ENCODE assay signal across 8 cellular contexts in genomic region chr7:6705959-6706665, GRCh38. TPM values are rescaled to one million over a fixed set of nuclear protein-coding genes. Genes with fewer than 3 reads are reported as not detected.
DNase-seq lines count a peak whose midpoint lies in the region; ATAC-seq, FAIRE-seq and TF ChIP-seq lines count a peak whose summit lies in the region.

No MANE protein-coding gene starts in this region.

- H3K27me3 ChIP-seq in H9 (ENCODE audit: insufficient read depth, low read length) (no peaks in the 10 kb centered on the region), esophagus (ENCODE audit: control insufficient read depth in 1 of 2, insufficient read depth in 2 of 2, low read length in 2 of 2) (no peaks in the 10 kb centered on the region), tibial nerve (no peaks in the 10 kb centered on the region)

- H3K27ac Mint-ChIP-seq in H9 = peak overlapping the region in 2 of 3 experiments; percentile 61 to 94; a peak in 3 of 7 replicates
- peak overlapping the region; percentile 91 for H3K27ac Mint-ChIP-seq in activated CD8-positive, alpha-beta T cell treated with anti-CD3 and anti-CD28 coated beads for 36 hours
- peak overlapping the region; percentile 80 to 97 (median 92) for H3K27ac Mint-ChIP-seq in naive thymus-derived CD8-positive, alpha-beta T cell

- H3K18ac ChIP-seq in H9 (ENCODE audit: insufficient read length, low read depth, low read length) = no peak overlapping the region

- H3K36me3 Mint-ChIP-seq in H9 (ENCODE audit: insufficient read depth in 1 of 3, low read depth in 3 of 3) = peaks cover 24 to 40% (median 40%) of the 10 kb centered on the region in 3 experiments
- H3K36me3 Mint-ChIP-seq in activated CD8-positive, alpha-beta T cell treated with anti-CD3 and anti-CD28 coated beads for 36 hours (ENCODE audit: low read depth) = peaks cover 35% of the 10 kb centered on the region
- H3K36me3 Mint-ChIP-seq in naive thymus-derived CD8-positive, alpha-beta T cell = peaks cover 23 to 35% (median 27%) of the 10 kb centered on the region in 3 donors

- H2BK12ac ChIP-seq in H9 (ENCODE audit: insufficient read length, low read depth, low read length) = no peak overlapping the region

- TF ChIP-seq POLR2A in tibial nerve (IDR thresholded peaks at IDR 0.05) (no peak), GM12892 (IDR thresholded peaks at IDR 0.05; ENCODE audit: low read depth, low read length) (no peak)

- H2AFZ ChIP-seq in H9 (ENCODE audit: low read length) = no peak overlapping the region

- no peak overlapping the region for H4K8ac ChIP-seq in H9 (replicated peaks; ENCODE audit: insufficient read length, low read depth, low read length)

- H3K4me2 ChIP-seq in H9 (ENCODE audit: insufficient read depth, insufficient read length, low read length) = peak overlapping the region; percentile 93

- no peak for TF ChIP-seq EP300 in tibial nerve (IDR thresholded peaks at IDR 0.05)

- H2AK5ac ChIP-seq in H9 (ENCODE audit: insufficient read length, low read length) = no peak overlapping the region

- H3K4me1 ChIP-seq in H9 (ENCODE audit: insufficient read depth, low read length) (peaks cover 2% of the 10 kb centered on the region; the same call in 1 of the 2 replicates), esophagus (ENCODE audit: control insufficient read depth in 2 of 2, insufficient read depth in 2 of 2, low read length in 1 of 2) (peaks cover 5 to 10% of the 10 kb centered on the region in 2 donors), tibial nerve (peaks cover 0 to 33% (median 18%) of the 10 kb centered on the region in 4 donors)

- H3K23ac ChIP-seq in H9 (ENCODE audit: insufficient read length, low read depth, low read length) = no peak overlapping the region

- intact Hi-C loops in activated CD8-positive, alpha-beta T cell treated with anti-CD3 and anti-CD28 coated beads for 36 hours (cut with micrococcal nuclease) = no loop called here

- POLR2A ChIA-PET in activated CD8-positive, alpha-beta T cell treated with anti-CD3 and anti-CD28 coated beads for 36 hours (lab: Charles Lee) = no interaction called here
- POLR2A ChIA-PET in naive thymus-derived CD8-positive, alpha-beta T cell (lab: Charles Lee) = no interaction called here

- no peak for TF ChIP-seq CTCF in GM12865 (IDR thresholded peaks at IDR 0.05; ENCODE audit: insufficient read depth, low read depth, low read length, missing control alignments)
- TF ChIP-seq CTCF in H9 (conservative IDR thresholded peaks at IDR 0.05) = no peak
- TF ChIP-seq CTCF in activated CD8-positive, alpha-beta T cell treated with anti-CD3 and anti-CD28 coated beads for 36 hours (IDR thresholded peaks at IDR 0.05) = no peak
- TF ChIP-seq CTCF in tibial nerve (IDR thresholded peaks at IDR 0.05) = no peak

- H2BK120ac ChIP-seq in H9 (ENCODE audit: low read depth, low read length, poor library complexity, severe bottlenecking) = no peak overlapping the region

- peak overlapping the region; percentile 87 to 92 for H3K4me3 Mint-ChIP-seq in H9
- H3K4me3 Mint-ChIP-seq in activated CD8-positive, alpha-beta T cell treated with anti-CD3 and anti-CD28 coated beads for 36 hours = peak overlapping the region; percentile 96
- peak overlapping the region; percentile 89 to 98 (median 94) for H3K4me3 Mint-ChIP-seq in naive thymus-derived CD8-positive, alpha-beta T cell

- no peak overlapping the region for H3K4ac ChIP-seq in H9 (ENCODE audit: low read depth, low read length)

- H3K9me3 ChIP-seq in H9 (ENCODE audit: control insufficient read depth, low read depth, low read length) (no peaks in the 10 kb centered on the region), esophagus (ENCODE audit: control insufficient read depth in 2 of 2, insufficient read depth in 1 of 2, low read depth in 1 of 2, low read length in 1 of 2) (peaks cover 0 to 14% of the 10 kb centered on the region in 2 donors), tibial nerve (peaks cover 0 to 14% (median 0%) of the 10 kb centered on the region in 4 donors)

- H3K79me1 ChIP-seq in H9 (ENCODE audit: insufficient read depth, low read depth, low read length, poor library complexity, severe bottlenecking) = peaks cover 8% of the 10 kb centered on the region

- no peak overlapping the region for H2BK15ac ChIP-seq in H9 (ENCODE audit: low read depth, low read length)

- H4K91ac ChIP-seq in H9 (ENCODE audit: insufficient read length, low read depth, low read length) = no peak overlapping the region

- ATAC-seq in activated CD8-positive, alpha-beta T cell treated with anti-CD3 and anti-CD28 coated beads for 36 hours = peak; percentile 35
- ATAC-seq in naive thymus-derived CD8-positive, alpha-beta T cell = peak; percentile 39 to 41

- H3K9me3 Mint-ChIP-seq in H9 = peaks cover 19 to 64% of the 10 kb centered on the region in 2 experiments
- peaks cover 29% of the 10 kb centered on the region for H3K9me3 Mint-ChIP-seq in activated CD8-positive, alpha-beta T cell treated with anti-CD3 and anti-CD28 coated beads for 36 hours
- H3K9me3 Mint-ChIP-seq in naive thymus-derived CD8-positive, alpha-beta T cell = peaks cover 0 to 28% (median 11%) of the 10 kb centered on the region in 9 donors

- no peak overlapping the region for H2BK5ac ChIP-seq in H9 (ENCODE audit: insufficient read length, low read length)

- no peak overlapping the region for H4K5ac ChIP-seq in H9 (ENCODE audit: insufficient read length, low read depth, low read length)

- WGBS in H9 (ENCODE audit: extremely low coverage, insufficient read length, low lambda C conversion rate) = no CpG with 5 or more reads among the region's 47 CpGs
- WGBS in esophagus, 2 donors = 0 to 1% methylated on average over 46 to 47 of the region's 47 CpGs
- 0% methylated on average over 31 to 37 of the region's 47 CpGs for WGBS in tibial nerve, 2 donors

- H3K79me2 ChIP-seq in H9 (ENCODE audit: insufficient read depth, low read length) = peaks cover 25% of the 10 kb centered on the region; the same call in 1 of the 2 replicates

- H3K27me3 Mint-ChIP-seq in H9 (ENCODE audit: low read depth) = peaks cover 28% of the 10 kb centered on the region
- peaks cover 1% of the 10 kb centered on the region for H3K27me3 Mint-ChIP-seq in activated CD8-positive, alpha-beta T cell treated with anti-CD3 and anti-CD28 coated beads for 36 hours
- peaks cover 0 to 7% (median 0%) of the 10 kb centered on the region in 5 donors for H3K27me3 Mint-ChIP-seq in naive thymus-derived CD8-positive, alpha-beta T cell

- DNase-seq in GM12865 (ENCODE audit: low read depth) (peak; percentile 50), H9 (peak; percentile 35), LHCN-M2 (ENCODE audit: low read depth) (peak; percentile 53), tibial nerve (ENCODE audit: low spot score in 2 of 2) (no peak), GM12892 (ENCODE audit: insufficient read length) (no peak)
- peak; percentile 32 for DNase-seq in activated CD8-positive, alpha-beta T cell treated with anti-CD3 and anti-CD28 coated beads for 36 hours
- DNase-seq in naive thymus-derived CD8-positive, alpha-beta T cell = peak in 7 of 10 donors; percentile 7 to 69 (median 22)

- peaks cover 8% of the 10 kb centered on the region for H3K23me2 ChIP-seq in H9 (ENCODE audit: insufficient read length, low read depth, low read length, poor library complexity, severe bottlenecking)

- no peak overlapping the region for H3K27ac ChIP-seq in H9 (ENCODE audit: insufficient read length, low read depth, low read length)
- H3K27ac ChIP-seq in esophagus (ENCODE audit: low read depth in 2 of 2, low read length in 1 of 2) = peak overlapping the region; percentile 84 to 86
- peak overlapping the region; percentile 78 to 93 (median 90) for H3K27ac ChIP-seq in tibial nerve

- FAIRE-seq in GM12892 (lab: Jason Lieb, UNC) = no peak

- H3K56ac ChIP-seq in H9 (ENCODE audit: insufficient read length, low read depth, low read length) = no peak overlapping the region

- peaks cover 15 to 20% of the 10 kb centered on the region in 2 experiments for H3K4me1 Mint-ChIP-seq in H9
- peaks cover 43% of the 10 kb centered on the region for H3K4me1 Mint-ChIP-seq in activated CD8-positive, alpha-beta T cell treated with anti-CD3 and anti-CD28 coated beads for 36 hours (ENCODE audit: low read depth)
- H3K4me1 Mint-ChIP-seq in naive thymus-derived CD8-positive, alpha-beta T cell = peaks cover 32 to 56% (median 47%) of the 10 kb centered on the region in 4 donors

- H3K4me3 ChIP-seq in GM12865 (ENCODE audit: low read depth, low read length) (peak overlapping the region; percentile 93), esophagus (ENCODE audit: low read depth in 1 of 2, low read length in 2 of 2) (peak overlapping the region; percentile 80 to 96), tibial nerve (peak overlapping the region; percentile 83 to 96 (median 93))

- H4K20me1 ChIP-seq in H9 (ENCODE audit: control insufficient read depth, insufficient read depth, insufficient read length) = no peaks in the 10 kb centered on the region

- H3K36me3 ChIP-seq in esophagus (ENCODE audit: control insufficient read depth in 2 of 2, insufficient read depth in 2 of 2, low read length in 1 of 2) (peaks cover 10 to 24% of the 10 kb centered on the region in 2 donors), tibial nerve (peaks cover 4 to 34% (median 14%) of the 10 kb centered on the region in 3 donors)

- H3K14ac ChIP-seq in H9 (ENCODE audit: insufficient read depth, low read length) = peak overlapping the region; percentile 60; the same call in 1 of the 2 replicates

- no peak overlapping the region for H2BK20ac ChIP-seq in H9 (ENCODE audit: low read depth, low read length, poor library complexity, severe bottlenecking)

- H3T11ph ChIP-seq in H9 (ENCODE audit: low read length) = no peak overlapping the region

- H3K9ac ChIP-seq in H9 (ENCODE audit: extremely low read depth, insufficient read length, low read length) = peak overlapping the region; percentile 41

- CTCF ChIA-PET in activated CD8-positive, alpha-beta T cell treated with anti-CD3 and anti-CD28 coated beads for 36 hours (lab: Charles Lee) = no interaction called here

RNA-seq across cellular contexts. Expression of gene ZNF12, which starts 0.6 kb away (rescaled TPM):
- total RNA-seq in H9 (2021) (19.1 and 19.4 TPM in 2 replicates), LHCN-M2 (2014; rRNA removed) (17.4 and 19.6 TPM in 2 replicates), tibial nerve (10 to 100 TPM; 27.9 to 35.2 (median 32.0) TPM)
- 6.0 TPM for polyA plus RNA-seq in LHCN-M2 (2012)
- 10 to 100 TPM; 20.6 to 22.7 TPM for total RNA-seq in activated CD8-positive, alpha-beta T cell treated with anti-CD3 and anti-CD28 coated beads for 36 hours
- polyA plus RNA-seq in esophagus = 1 to 10 TPM; 7.0 to 7.9 TPM
- 10 to 100 TPM; 45.5 to 49.7 TPM for total RNA-seq in naive thymus-derived CD8-positive, alpha-beta T cell
- 10 to 100 TPM; 19.9 to 23.0 (median 21.5) TPM for polyA plus RNA-seq in naive thymus-derived CD8-positive, alpha-beta T cell
- 14.6 TPM for polyA plus RNA-seq in GM12892 (2012; ENCODE audit: missing spikeins)

RNA-seq across cellular contexts. Expression of gene RSPH10B2, which starts 47.8 kb away (rescaled TPM):
- total RNA-seq in H9 (2021) (0.33 and 0.39 TPM in 2 replicates), LHCN-M2 (2014; rRNA removed) (not detected in 2 replicates), tibial nerve (1 to 10 TPM in 1 of 4 donors, under 1 TPM in 2, not detected in 1; 0.20 to 3.3 (median 0.21) TPM)
- 0.07 TPM for polyA plus RNA-seq in LHCN-M2 (2012)
- under 1 TPM; 0.63 TPM for total RNA-seq in activated CD8-positive, alpha-beta T cell treated with anti-CD3 and anti-CD28 coated beads for 36 hours
- under 1 TPM; 0.04 to 0.10 TPM for polyA plus RNA-seq in esophagus
- 1 to 10 TPM in 1 of 2 experiments, under 1 TPM in 1; 0.68 to 1.5 TPM for total RNA-seq in naive thymus-derived CD8-positive, alpha-beta T cell
- polyA plus RNA-seq in naive thymus-derived CD8-positive, alpha-beta T cell = not detected
- not detected for polyA plus RNA-seq in GM12892 (2012; ENCODE audit: missing spikeins)

Comparison
In these comparisons a context has a peak if more than half of its experiments do, and no peak if none do; other contexts are left out.
1. DNase-seq: peak in GM12865 (single experiment), H9 (single experiment), LHCN-M2 (single experiment), activated CD8-positive, alpha-beta T cell treated with anti-CD3 and anti-CD28 coated beads for 36 hours (single experiment) and naive thymus-derived CD8-positive, alpha-beta T cell (7 of 10); none in tibial nerve (0 of 2) and GM12892 (single experiment).
2. Peak in every context shown above with its lines, with median percentiles within 50 percentile points of each other: H3K4me3 ChIP-seq, H3K27ac Mint-ChIP-seq and H3K4me3 Mint-ChIP-seq.